In genomic region chr14:82029038-82029437, GRCh38 we compare ENCODE assay signal across 13 cellular contexts.
"Had no signal": no experiment of that assay in that cellular context is flagged by ENCODE, and none has a peak within 500 bp of the region (broad histone marks: within the 10 kb centered on the region; RNA-seq: fewer than 3 reads in every experiment).

No MANE protein-coding gene starts in this region.

- ATAC-seq: activated T-helper 17 cell treated with anti-CD3 and anti-CD28 coated beads, Interleukin-2, amount 50 U/mL, for 72 hours; heart right ventricle; left lung; WTC11 had no signal

- DNase-seq: activated CD4-positive, alpha-beta T cell treated with anti-CD3 and anti-CD28 coated beads, Interleukin-2, amount 10 ng/mL, durations not matched to agents 24 days and 14 days; activated CD8-positive, alpha-beta memory T cell treated with anti-CD3 and anti-CD28 coated beads for 24 hours; activated naive CD4-positive, alpha-beta T cell treated with anti-CD3 and anti-CD28 coated beads, Interleukin-2, amount 10 ng/mL, durations not matched to agents 7 days and 5 days; esophagus squamous epithelium; foreskin fibroblast; heart right ventricle; left lung; mesendoderm; retina; stimulated activated CD4-positive, alpha-beta T cell treated with anti-CD3 and anti-CD28 coated beads, Interleukin-4, amount 100 ng/mL, for 1 hour; testis had no signal
